8 cellular contexts compared by ENCODE assay signal in genomic region chr19:35468637-35469036, GRCh38. TPM values are rescaled to one million over a fixed set of nuclear protein-coding genes. Genes with fewer than 3 reads are reported as not detected.
DNase-seq lines count a peak whose midpoint lies in the region; ATAC-seq and TF ChIP-seq lines count a peak whose summit lies in the region.

No MANE protein-coding gene starts in this region.

- DNase-seq in NCI-H1417 (lab: John Stamatoyannopoulos, UW) = peak; percentile 3 to 49 (median 12)
- no peak for DNase-seq in NCI-H1417 treated with DMSO at 0.1 percent for 48 hours (lab: John Stamatoyannopoulos, UW)
- peak; percentile 48 for DNase-seq in HFFc6
- DNase-seq in NCI-H526 (lab: John Stamatoyannopoulos, UW) = peak; percentile 28 to 81
- DNase-seq in activated T-cell treated with anti-CD3 and anti-CD28 coated beads for 4 hours = peak; percentile 49
- peak in 1 of 2 donors; percentile 22 for DNase-seq in foreskin keratinocyte
- peak; percentile 22 for DNase-seq in renal cortical epithelial cell (ENCODE audit: low read depth)
- DNase-seq in sigmoid colon = no peak

- no peak overlapping the region for H3K27ac Mint-ChIP-seq in HFFc6

- TF ChIP-seq CTCF in HFFc6 (IDR thresholded peaks at IDR 0.05) = peak; percentile 77
- peak; percentile 75 for TF ChIP-seq CTCF in foreskin keratinocyte (conservative IDR thresholded peaks at IDR 0.05)
- peak in 2 of 4 experiments; percentile 27 to 38 for TF ChIP-seq CTCF in sigmoid colon (IDR thresholded peaks at IDR 0.05)

- 7 to 30% methylated on average over 2 of the region's 2 CpGs for WGBS in sigmoid colon, 2 donors

- H3K36me3 Mint-ChIP-seq in HFFc6 (ENCODE audit: low read depth) = no peaks in the 10 kb centered on the region

- H3K4me1 Mint-ChIP-seq in HFFc6 (ENCODE audit: low read depth) = no peaks in the 10 kb centered on the region

- H3K4me3 ChIP-seq in sigmoid colon = no peak overlapping the region

- peaks cover 29% of the 10 kb centered on the region for H3K27me3 Mint-ChIP-seq in HFFc6 (ENCODE audit: insufficient read depth)

- TF ChIP-seq POLR2A in sigmoid colon (IDR thresholded peaks at IDR 0.05) = no peak

- no peaks in the 10 kb centered on the region for H3K4me1 ChIP-seq in foreskin keratinocyte
- H3K4me1 ChIP-seq in sigmoid colon = no peaks in the 10 kb centered on the region

- peaks cover 32% of the 10 kb centered on the region for H3K27me3 ChIP-seq in foreskin keratinocyte
- H3K27me3 ChIP-seq in sigmoid colon = peaks cover 0 to 3% (median 0%) of the 10 kb centered on the region in 3 donors

- H3K36me3 ChIP-seq in sigmoid colon = no peaks in the 10 kb centered on the region

- H3K27ac ChIP-seq in foreskin keratinocyte (no peak overlapping the region), sigmoid colon (no peak overlapping the region)

- TF ChIP-seq EP300 in sigmoid colon (IDR thresholded peaks at IDR 0.05) = no peak

- H3K4me3 Mint-ChIP-seq in HFFc6 = no peak overlapping the region

- intact Hi-C loops in sigmoid colon (cut with DNase I) = loop anchor here (10.0 kb wide), 1 partner anchor 114 kb away; the partner anchor contains the start of gene FFAR3

- peak; percentile 72 for ATAC-seq in foreskin keratinocyte

- no peaks in the 10 kb centered on the region for H3K9me3 Mint-ChIP-seq in HFFc6

- H3K9me3 ChIP-seq in sigmoid colon = no peaks in the 10 kb centered on the region

RNA-seq across cellular contexts. Expression of gene FFAR2, which starts 20.6 kb away (rescaled TPM):
- not detected for total RNA-seq in HFFc6 (2021; fragmentation: NEBNext Ultra II Directional; extraction: Animal tissue kit (Norgen Biotek cat#: 25700))
- total RNA-seq in foreskin keratinocyte = not detected in 2 replicates
- polyA plus RNA-seq in foreskin keratinocyte = not detected in 2 replicates
- total RNA-seq in renal cortical epithelial cell = not detected in 2 replicates
- under 1 TPM in 1 of 4 donors, not detected in 3; 0.81 TPM for total RNA-seq in sigmoid colon
- polyA plus RNA-seq in sigmoid colon = under 1 TPM in 2 of 3 donors, not detected in 1; 0.69 to 0.92 TPM

RNA-seq across cellular contexts. Expression of gene KRTDAP, which starts 21.6 kb away (rescaled TPM):
- not detected for total RNA-seq in HFFc6 (2021; fragmentation: NEBNext Ultra II Directional; extraction: Animal tissue kit (Norgen Biotek cat#: 25700))
- total RNA-seq in foreskin keratinocyte (9.0 and 12.6 TPM in 2 replicates), renal cortical epithelial cell (not detected in 2 replicates), sigmoid colon (not detected)
- polyA plus RNA-seq in foreskin keratinocyte (8.9 and 14.4 TPM in 2 replicates), sigmoid colon (not detected)

RNA-seq across cellular contexts. Expression of gene DMKN, which starts 44.8 kb away (rescaled TPM):
- under 1 TPM in 3 of 6 experiments, not detected in 3; 0.27 to 0.75 (median 0.73) TPM for total RNA-seq in HFFc6 (2021; fragmentation: NEBNext Ultra II Directional; extraction: Animal tissue kit (Norgen Biotek cat#: 25700))
- total RNA-seq in foreskin keratinocyte (264 and 272 TPM in 2 replicates), renal cortical epithelial cell (52.7 and 144 TPM in 2 replicates), sigmoid colon (10 to 100 TPM in 3 of 4 donors, 1 to 10 TPM in 1; 6.1 to 39.0 (median 24.4) TPM)
- polyA plus RNA-seq in foreskin keratinocyte (387 and 391 TPM in 2 replicates), sigmoid colon (10 to 100 TPM in 1 of 3 donors, 1 to 10 TPM in 2; 5.5 to 20.6 (median 9.0) TPM)

RNA-seq across cellular contexts. Expression of gene SBSN, which starts 59.5 kb away (rescaled TPM):
- 1 to 10 TPM; 1.6 to 3.3 (median 2.0) TPM for total RNA-seq in HFFc6 (2021; fragmentation: NEBNext Ultra II Directional; extraction: Animal tissue kit (Norgen Biotek cat#: 25700))
- 4.8 and 5.7 TPM in 2 replicates for total RNA-seq in foreskin keratinocyte
- polyA plus RNA-seq in foreskin keratinocyte = 3.4 and 6.4 TPM in 2 replicates
- 0.05 TPM in 1 of 2 replicates, not detected in the other for total RNA-seq in renal cortical epithelial cell
- total RNA-seq in sigmoid colon = not detected
- polyA plus RNA-seq in sigmoid colon = 1 to 10 TPM in 1 of 3 donors, under 1 TPM in 1, not detected in 1; 0.17 to 1.2 TPM

Comparison
In these comparisons a context has a peak if more than half of its experiments do, and no peak if none do; other contexts are left out.
1. DNase-seq: peak in NCI-H1417 (3 of 3), HFFc6 (single experiment), NCI-H526 (2 of 2), activated T-cell treated with anti-CD3 and anti-CD28 coated beads for 4 hours (single experiment) and renal cortical epithelial cell (single experiment); none in NCI-H1417 treated with DMSO at 0.1 percent for 48 hours (single experiment) and sigmoid colon (single experiment).
2. RNA of gene DMKN, which starts 44.8 kb away (total RNA-seq): 264 to 272 TPM in foreskin keratinocyte, 52.7 to 144 TPM in renal cortical epithelial cell and 6.1 to 39.0 TPM in sigmoid colon; 0.27 to 0.75 TPM in HFFc6; every median in the first group is over 4 times any median in the second.